ENCODE assay signal across 1 cellular context in genomic region chr2:158120102-158120501, GRCh38.
TF ChIP-seq lines count a peak whose summit lies in the region.

No MANE protein-coding gene starts in this region.

TF ChIP-seq in K562, 482 proteins besides CTCF, POLR2A, EP300 and RAD21 (continued from another document):
- TF ChIP-seq ZBTB40 (IDR thresholded peaks at IDR 0.05), result peak; percentile 96
- peak; percentile 91 for TF ChIP-seq ZBTB40 (CRISPR knock-in tag; IDR thresholded peaks at IDR 0.05)
- peak; percentile 96 for TF ChIP-seq ZNF316 (IDR thresholded peaks at IDR 0.05)
- peak; percentile 95 for TF ChIP-seq MAFK (IDR thresholded peaks at IDR 0.05; ENCODE audit: low read length)
- TF ChIP-seq MAFG (tag; conservative IDR thresholded peaks at IDR 0.05), result peak; percentile 94
